In genomic region chr5:150203832-150204587, GRCh38 we compare ENCODE assay signal across 1 cellular context.
TF ChIP-seq lines count a peak whose summit lies in the region.

No MANE protein-coding gene starts in this region.

TF ChIP-seq in K562, 482 proteins besides CTCF, POLR2A, EP300 and RAD21:
- TF ChIP-seq L3MBTL2 (IDR thresholded peaks at IDR 0.05): peak; percentile 51; the same call in 1 of the 2 replicates
- TF ChIP-seq KDM5B (IDR thresholded peaks at IDR 0.05; ENCODE audit: insufficient replicate concordance, low read depth, low read length): no peak
